23 cellular contexts compared by ENCODE assay signal in genomic region chr11:47842749-47843148, GRCh38. TPM values are rescaled to one million over a fixed set of nuclear protein-coding genes. Genes with fewer than 3 reads are reported as not detected.
A peak's percentile ranks its signal among the peaks of the same experiment; 100 is the strongest.
DNase-seq lines count a peak whose midpoint lies in the region; ATAC-seq, FAIRE-seq and TF ChIP-seq lines count a peak whose summit lies in the region.
"Had no signal": no experiment of that assay in that cellular context is flagged by ENCODE, and none has a peak within 500 bp of the region (broad histone marks: within the 10 kb centered on the region; RNA-seq: fewer than 3 reads in every experiment).

No MANE protein-coding gene starts in this region.

- H3K27me3 Mint-ChIP-seq in type B pancreatic cell, result no peaks in the 10 kb centered on the region
- H3K27me3 Mint-ChIP-seq: B cell; CD4-positive, CD25-positive, alpha-beta regulatory T cell had no signal

- TF ChIP-seq CTCF in A549 (IDR thresholded peaks at IDR 0.05) (no peak), Loucy (conservative IDR thresholded peaks at IDR 0.05; ENCODE audit: low read length) (no peak), lower lobe of right lung (IDR thresholded peaks at IDR 0.05) (no peak), type B pancreatic cell (conservative IDR thresholded peaks at IDR 0.05) (no peak)

- H3K9me3 ChIP-seq in A549, result no peaks in the 10 kb centered on the region
- no peaks in the 10 kb centered on the region for H3K9me3 ChIP-seq in Loucy (ENCODE audit: insufficient read depth, low read depth, low read length)
- no peaks in the 10 kb centered on the region for H3K9me3 ChIP-seq in lower lobe of right lung
- H3K9me3 ChIP-seq: BLaER1, Caco-2 had no signal

- H3K4me1 Mint-ChIP-seq in type B pancreatic cell (ENCODE audit: unreplicated experiment), result peaks cover 12% of the 10 kb centered on the region

- no peak overlapping the region for H3K27ac Mint-ChIP-seq in type B pancreatic cell
- H3K27ac Mint-ChIP-seq: B cell; CD4-positive, CD25-positive, alpha-beta regulatory T cell; CD8-positive, alpha-beta T cell had no signal

- H3K36me3 ChIP-seq in Loucy (ENCODE audit: insufficient read depth, low read length) (peaks cover 38% of the 10 kb centered on the region), lower lobe of right lung (peaks cover 80% of the 10 kb centered on the region)

- WGBS in A549 (ENCODE audit: missing lambda C conversion rate), result 93% methylated on average over 4 of the region's 4 CpGs

- H3K4me2 ChIP-seq in A549 (no peak overlapping the region), Loucy (ENCODE audit: low read depth, low read length, poor library complexity, severe bottlenecking) (peak overlapping the region; percentile 100)
- H3K4me2 ChIP-seq: BLaER1 had no signal

- no peak for TF ChIP-seq EP300 in A549 (IDR thresholded peaks at IDR 0.05)

- ATAC-seq in A549 (no peak), lower lobe of right lung (no peak), HG03521 (IDR thresholded peaks at IDR 0.05; ENCODE audit: unreplicated experiment) (no peak), GM18517 (IDR thresholded peaks at IDR 0.05; ENCODE audit: unreplicated experiment) (no peak)
- ATAC-seq: CD8-positive, alpha-beta T cell had no signal

- no peak overlapping the region for H2AFZ ChIP-seq in Loucy (ENCODE audit: low read length)
- H2AFZ ChIP-seq: GM23248 had no signal

- H4K20me1 ChIP-seq in Loucy (ENCODE audit: insufficient read depth, low read length, poor library complexity, severe bottlenecking), result peaks cover 49% of the 10 kb centered on the region

- POLR2A ChIA-PET in A549 (lab: Yijun Ruan, JAX), result no interaction called here

- peaks cover 25% of the 10 kb centered on the region for H3K36me3 Mint-ChIP-seq in type B pancreatic cell

- no peaks in the 10 kb centered on the region for H3K9me2 ChIP-seq in Loucy (replicated peaks; ENCODE audit: low read depth, low read length)

- H3K4me3 Mint-ChIP-seq in type B pancreatic cell, result no peak overlapping the region
- H3K4me3 Mint-ChIP-seq: B cell; CD4-positive, CD25-positive, alpha-beta regulatory T cell; CD8-positive, alpha-beta T cell had no signal

- intact Hi-C loops in lower lobe of right lung (cut with DNase I), result no loop called here

- no peak overlapping the region for H3K9ac ChIP-seq in Loucy (ENCODE audit: low read depth, low read length, poor library complexity, severe bottlenecking)
- H3K9ac ChIP-seq: BLaER1, GM23248 had no signal

- H3K4me1 ChIP-seq in A549 (peaks cover 13% of the 10 kb centered on the region), Loucy (ENCODE audit: insufficient read depth, low read length, poor library complexity, severe bottlenecking) (peaks cover 39% of the 10 kb centered on the region), lower lobe of right lung (peaks cover 51% of the 10 kb centered on the region)

- CTCF ChIA-PET in A549 (lab: Yijun Ruan, JAX), result interaction anchor here (0.9 to 1.2 kb wide), 2 partner anchors 9 to 35 kb away, joined by 4 to 5 read pairs; no protein-coding TSS in a partner anchor

- no peak overlapping the region for H3K27ac ChIP-seq in A549
- H3K27ac ChIP-seq in lower lobe of right lung, result peak overlapping the region; percentile 48
- H3K27ac ChIP-seq: BLaER1, C4-2B, GM23248 had no signal

- TF ChIP-seq RAD21 in A549 (conservative IDR thresholded peaks at IDR 0.05 in 1 of 2, IDR thresholded peaks at IDR 0.05 in 1 of 2), result no peak

- no peak for FAIRE-seq in A549 (lab: Jason Lieb, UNC)
- FAIRE-seq: G401.6, GM12892, GM19239, H1 had no signal

- H3K27me3 ChIP-seq in Loucy (ENCODE audit: insufficient read depth, low read length, poor library complexity, severe bottlenecking) (no peaks in the 10 kb centered on the region), lower lobe of right lung (ENCODE audit: low read depth) (no peaks in the 10 kb centered on the region)
- H3K27me3 ChIP-seq: BLaER1 had no signal

- H3F3A ChIP-seq in Loucy (ENCODE audit: low read depth), result no peaks in the 10 kb centered on the region

- no peak overlapping the region for H3K4me3 ChIP-seq in A549
- no peak overlapping the region for H3K4me3 ChIP-seq in Loucy (ENCODE audit: low read length, poor library complexity, severe bottlenecking)
- peak overlapping the region; percentile 18 for H3K4me3 ChIP-seq in lower lobe of right lung
- H3K4me3 ChIP-seq: BLaER1, GM23248 had no signal

- H3K9me3 Mint-ChIP-seq in type B pancreatic cell, result no peaks in the 10 kb centered on the region
- H3K9me3 Mint-ChIP-seq: CD4-positive, CD25-positive, alpha-beta regulatory T cell; CD8-positive, alpha-beta T cell had no signal

- TF ChIP-seq POLR2A in A549 (IDR thresholded peaks at IDR 0.05; ENCODE audit: low read length), result no peak

- DNase-seq in A549 (ENCODE audit: low read depth in 1 of 2, low spot score in 1 of 2) (no peak), lower lobe of right lung (no peak), type B pancreatic cell (ENCODE audit: extremely low spot score, unreplicated experiment) (peak; percentile 25), cerebellar nuclear complex (lab: John Stamatoyannopoulos, UW) (no peak)
- DNase-seq: 8988T; Caco-2; CD4-positive, CD25-positive, alpha-beta regulatory T cell; CD8-positive, alpha-beta T cell; DMS153; DND-41; GM23248; H7; HCEC 1CT had no signal

- peaks cover 71% of the 10 kb centered on the region for H3K79me2 ChIP-seq in Loucy (ENCODE audit: insufficient read depth, low read length)

TF ChIP-seq in A549, 52 proteins besides CTCF, POLR2A, EP300 and RAD21:
- TF ChIP-seq JUN (IDR thresholded peaks at IDR 0.05) (no peak), NFE2L2 (conservative IDR thresholded peaks at IDR 0.05; ENCODE audit: low read length) (peak; percentile 81), CBX8 (IDR thresholded peaks at IDR 0.05) (no peak), ZFP36 (IDR thresholded peaks at IDR 0.05; ENCODE audit: borderline replicate concordance, partially characterized antibody) (no peak), FOSL2 (IDR thresholded peaks at IDR 0.05) (no peak), FOSL2 (CRISPR knock-in tag; IDR thresholded peaks at IDR 0.05) (no peak), SMC3 (IDR thresholded peaks at IDR 0.05) (no peak), HOXB5 (CRISPR knock-in tag; IDR thresholded peaks at IDR 0.05) (no peak), MAFK (IDR thresholded peaks at IDR 0.05; ENCODE audit: partially characterized antibody) (peak; percentile 28), CHD4 (IDR thresholded peaks at IDR 0.05; ENCODE audit: borderline replicate concordance) (no peak), ZNF302 (CRISPR knock-in tag; IDR thresholded peaks at IDR 0.05) (no peak)

RNA-seq across cellular contexts. Expression of gene NUP160, which starts 5.4 kb away (rescaled TPM):
- polyA plus RNA-seq in A549 (2011; rRNA removed), result 70.4 and 77.2 TPM in 2 replicates
- polyA plus RNA-seq in A549 (2012; cell fraction: cytosol; rRNA removed), result 18.4 and 21.3 TPM in 2 replicates
- polyA plus RNA-seq in A549 (2012; cell fraction: nucleus; rRNA removed), result 20.4 and 30.6 TPM in 2 replicates
- 34.9 to 39.3 TPM (median 36.2 TPM) in 3 replicates for polyA plus RNA-seq in A549 (2017; fragmentation: RNase III; extraction: RNeasy Plus Mini Kit Qiagen cat#74134 plus additional on column Dnase treatment)
- 75.4 and 78.0 TPM in 2 replicates for polyA minus RNA-seq in A549 (2011; rRNA and poly(A)+ RNA removed)
- total RNA-seq in lower lobe of right lung, result 43.3 TPM
- total RNA-seq in type B pancreatic cell (ENCODE audit: low replicate concordance), result 50.2 and 69.9 TPM in 2 replicates
